2 cellular contexts compared by ENCODE assay signal in the genomic region with DNA sequence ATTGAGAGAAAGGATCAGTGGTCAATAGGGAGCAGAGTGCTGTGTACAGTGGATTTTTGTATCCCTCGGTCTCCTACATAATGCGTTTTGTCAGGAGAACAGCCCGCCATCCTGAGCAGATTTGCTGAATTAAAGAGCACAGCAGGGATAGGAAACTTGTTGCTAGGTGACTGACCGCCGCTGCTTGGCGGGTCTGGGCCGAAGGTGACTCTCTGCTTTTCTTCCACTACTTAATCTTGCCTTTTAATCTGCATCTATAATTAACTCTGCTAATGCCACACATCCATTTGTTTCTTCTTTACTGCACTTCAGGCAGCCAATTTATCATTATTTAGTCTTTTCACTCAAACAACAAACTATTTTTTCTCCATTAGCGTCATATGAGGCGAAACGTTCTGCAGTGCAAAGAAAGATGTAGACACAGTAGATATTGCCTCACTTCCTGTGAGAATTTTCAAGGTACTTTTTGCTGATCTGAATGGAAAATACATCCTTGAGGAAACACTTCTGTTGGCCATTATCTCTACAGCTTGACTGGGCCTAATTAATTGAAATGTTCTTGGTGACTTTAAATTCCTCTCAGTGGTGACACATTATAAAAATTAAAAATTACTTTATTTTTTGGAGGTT.
TF ChIP-seq lines count a peak whose summit lies in the region.

No MANE protein-coding gene starts in this region.

TF ChIP-seq in GM23338, 12 proteins besides CTCF, POLR2A, EP300 and RAD21 (continued from another document):
- TF ChIP-seq REST (IDR thresholded peaks at IDR 0.05; ENCODE audit: unreplicated experiment) (no peak), ZNF114 (CRISPR knock-in tag; IDR thresholded peaks at IDR 0.05) (no peak), POLR2AphosphoS5 (IDR thresholded peaks at IDR 0.05; ENCODE audit: low read depth) (no peak), STAT1 (IDR thresholded peaks at IDR 0.05; ENCODE audit: unreplicated experiment) (no peak), ZNF331 (CRISPR knock-in tag; IDR thresholded peaks at IDR 0.05; ENCODE audit: low read depth) (no peak)

TF ChIP-seq in WTC11, 78 proteins besides CTCF, POLR2A, EP300 and RAD21 (continued from another document):
- TF ChIP-seq USF1 (CRISPR knock-in tag; IDR thresholded peaks at IDR 0.05) (no peak), KAT7 (CRISPR knock-in tag; IDR thresholded peaks at IDR 0.05; ENCODE audit: borderline replicate concordance) (no peak), ZNF317 (CRISPR knock-in tag; IDR thresholded peaks at IDR 0.05; ENCODE audit: borderline replicate concordance, low read depth) (no peak), SP1 (CRISPR knock-in tag; conservative IDR thresholded peaks at IDR 0.05) (no peak), ZNF423 (CRISPR knock-in tag; IDR thresholded peaks at IDR 0.05) (no peak), TCF7 (CRISPR knock-in tag; IDR thresholded peaks at IDR 0.05; ENCODE audit: low read depth) (no peak), ZNF671 (CRISPR knock-in tag; IDR thresholded peaks at IDR 0.05) (no peak), ZNF263 (CRISPR knock-in tag; IDR thresholded peaks at IDR 0.05; ENCODE audit: low read depth) (no peak)
- TF ChIP-seq, protein P1, sequence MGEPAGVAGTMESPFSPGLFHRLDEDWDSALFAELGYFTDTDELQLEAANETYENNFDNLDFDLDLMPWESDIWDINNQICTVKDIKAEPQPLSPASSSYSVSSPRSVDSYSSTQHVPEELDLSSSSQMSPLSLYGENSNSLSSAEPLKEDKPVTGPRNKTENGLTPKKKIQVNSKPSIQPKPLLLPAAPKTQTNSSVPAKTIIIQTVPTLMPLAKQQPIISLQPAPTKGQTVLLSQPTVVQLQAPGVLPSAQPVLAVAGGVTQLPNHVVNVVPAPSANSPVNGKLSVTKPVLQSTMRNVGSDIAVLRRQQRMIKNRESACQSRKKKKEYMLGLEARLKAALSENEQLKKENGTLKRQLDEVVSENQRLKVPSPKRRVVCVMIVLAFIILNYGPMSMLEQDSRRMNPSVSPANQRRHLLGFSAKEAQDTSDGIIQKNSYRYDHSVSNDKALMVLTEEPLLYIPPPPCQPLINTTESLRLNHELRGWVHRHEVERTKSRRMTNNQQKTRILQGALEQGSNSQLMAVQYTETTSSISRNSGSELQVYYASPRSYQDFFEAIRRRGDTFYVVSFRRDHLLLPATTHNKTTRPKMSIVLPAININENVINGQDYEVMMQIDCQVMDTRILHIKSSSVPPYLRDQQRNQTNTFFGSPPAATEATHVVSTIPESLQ (CRISPR knock-in tag; IDR thresholded peaks at IDR 0.05): no peak
- TF ChIP-seq, protein P2, sequence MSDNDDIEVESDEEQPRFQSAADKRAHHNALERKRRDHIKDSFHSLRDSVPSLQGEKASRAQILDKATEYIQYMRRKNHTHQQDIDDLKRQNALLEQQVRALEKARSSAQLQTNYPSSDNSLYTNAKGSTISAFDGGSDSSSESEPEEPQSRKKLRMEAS (CRISPR knock-in tag; IDR thresholded peaks at IDR 0.05): no peak
- TF ChIP-seq, protein P3, sequence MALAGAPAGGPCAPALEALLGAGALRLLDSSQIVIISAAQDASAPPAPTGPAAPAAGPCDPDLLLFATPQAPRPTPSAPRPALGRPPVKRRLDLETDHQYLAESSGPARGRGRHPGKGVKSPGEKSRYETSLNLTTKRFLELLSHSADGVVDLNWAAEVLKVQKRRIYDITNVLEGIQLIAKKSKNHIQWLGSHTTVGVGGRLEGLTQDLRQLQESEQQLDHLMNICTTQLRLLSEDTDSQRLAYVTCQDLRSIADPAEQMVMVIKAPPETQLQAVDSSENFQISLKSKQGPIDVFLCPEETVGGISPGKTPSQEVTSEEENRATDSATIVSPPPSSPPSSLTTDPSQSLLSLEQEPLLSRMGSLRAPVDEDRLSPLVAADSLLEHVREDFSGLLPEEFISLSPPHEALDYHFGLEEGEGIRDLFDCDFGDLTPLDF (CRISPR knock-in tag; IDR thresholded peaks at IDR 0.05): no peak
- TF ChIP-seq, protein P4, sequence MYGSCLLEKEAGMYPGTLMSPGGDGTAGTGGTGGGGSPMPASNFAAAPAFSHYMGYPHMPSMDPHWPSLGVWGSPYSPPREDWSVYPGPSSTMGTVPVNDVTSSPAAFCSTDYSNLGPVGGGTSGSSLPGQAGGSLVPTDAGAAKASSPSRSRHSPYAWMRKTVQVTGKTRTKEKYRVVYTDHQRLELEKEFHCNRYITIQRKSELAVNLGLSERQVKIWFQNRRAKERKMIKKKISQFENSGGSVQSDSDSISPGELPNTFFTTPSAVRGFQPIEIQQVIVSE (CRISPR knock-in tag; IDR thresholded peaks at IDR 0.05; ENCODE audit: borderline replicate concordance): no peak
- TF ChIP-seq, protein P5, sequence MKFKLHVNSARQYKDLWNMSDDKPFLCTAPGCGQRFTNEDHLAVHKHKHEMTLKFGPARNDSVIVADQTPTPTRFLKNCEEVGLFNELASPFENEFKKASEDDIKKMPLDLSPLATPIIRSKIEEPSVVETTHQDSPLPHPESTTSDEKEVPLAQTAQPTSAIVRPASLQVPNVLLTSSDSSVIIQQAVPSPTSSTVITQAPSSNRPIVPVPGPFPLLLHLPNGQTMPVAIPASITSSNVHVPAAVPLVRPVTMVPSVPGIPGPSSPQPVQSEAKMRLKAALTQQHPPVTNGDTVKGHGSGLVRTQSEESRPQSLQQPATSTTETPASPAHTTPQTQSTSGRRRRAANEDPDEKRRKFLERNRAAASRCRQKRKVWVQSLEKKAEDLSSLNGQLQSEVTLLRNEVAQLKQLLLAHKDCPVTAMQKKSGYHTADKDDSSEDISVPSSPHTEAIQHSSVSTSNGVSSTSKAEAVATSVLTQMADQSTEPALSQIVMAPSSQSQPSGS (CRISPR knock-in tag; IDR thresholded peaks at IDR 0.05; ENCODE audit: borderline replicate concordance, low read depth): no peak
TF ChIP-seq in WTC11: peak in this region for 0.
